In the genomic region with DNA sequence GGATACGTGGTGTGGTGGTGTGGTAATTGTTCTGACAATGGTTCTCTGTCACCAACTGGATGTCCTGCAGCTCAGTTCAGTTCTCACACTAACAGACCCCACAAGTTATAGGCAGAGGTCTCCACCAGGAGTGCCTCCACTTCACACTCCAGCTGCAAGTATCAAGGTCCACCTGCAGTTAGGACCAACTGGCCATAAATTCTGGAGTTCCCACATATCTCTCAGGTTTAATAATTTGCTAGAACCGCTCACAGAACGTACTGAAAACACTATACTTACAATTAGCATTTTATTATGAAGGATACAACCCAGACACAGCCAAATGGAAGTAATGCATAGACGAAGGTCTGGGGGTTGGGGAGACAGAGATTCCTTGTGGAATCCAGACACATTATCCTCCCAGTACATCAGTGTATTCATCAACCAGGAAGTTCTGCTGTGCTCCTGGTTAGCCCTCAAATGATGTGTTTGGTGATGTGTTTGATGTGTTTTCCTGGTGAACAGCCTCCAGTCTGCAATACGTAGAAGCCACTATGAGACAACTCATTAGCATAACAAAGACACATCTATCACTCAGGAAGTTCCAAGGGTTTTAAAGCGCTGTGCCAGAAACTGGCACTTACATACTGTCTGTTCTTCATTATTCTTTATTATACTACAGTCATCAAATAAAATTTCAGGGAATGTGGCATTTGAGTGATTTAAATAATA, we compare ENCODE assay signal across 14 cellular contexts. TPM values are rescaled to one million over a fixed set of nuclear protein-coding genes. Genes with fewer than 3 reads are reported as not detected.
DNase-seq lines count a peak whose midpoint lies in the region; ATAC-seq, FAIRE-seq and TF ChIP-seq lines count a peak whose summit lies in the region.
"Had no signal": no experiment of that assay in that cellular context is flagged by ENCODE, and none has a peak within 500 bp of the region (broad histone marks: within the 10 kb centered on the region; RNA-seq: fewer than 3 reads in every experiment).

No MANE protein-coding gene starts in this region.

- ATAC-seq in DND-41 (ENCODE audit: insufficient read depth, low read depth) (peak; percentile 99), GM19467 (IDR thresholded peaks at IDR 0.05; ENCODE audit: unreplicated experiment) (no peak)

- no CpG with 5 or more reads among the region's 6 CpGs for WGBS in mesodermal cell (ENCODE audit: insufficient coverage in 2 of 2), 2 experiments

- H3K4me1 ChIP-seq in DND-41 (ENCODE audit: insufficient read depth, low read length) (peaks cover 11% of the 10 kb centered on the region; the same call in 1 of the 2 replicates), astrocyte (ENCODE audit: insufficient read depth, low read length) (peaks cover 13% of the 10 kb centered on the region), mesodermal cell (ENCODE audit: control insufficient read depth, insufficient read depth, low read length, poor library complexity, severe bottlenecking) (peaks cover 34% of the 10 kb centered on the region)

- H3K36me3 ChIP-seq in DND-41 (ENCODE audit: insufficient read depth, low read length) (peaks cover 17% of the 10 kb centered on the region), astrocyte (ENCODE audit: insufficient read depth, low read length) (no peaks in the 10 kb centered on the region), mesodermal cell (ENCODE audit: control insufficient read depth, insufficient read depth, low read length) (peaks cover 4% of the 10 kb centered on the region)

- H3K79me2 ChIP-seq in DND-41 (ENCODE audit: insufficient read depth, low read length) (no peaks in the 10 kb centered on the region; the same call in 1 of the 2 replicates), astrocyte (ENCODE audit: insufficient read depth, low read length) (no peaks in the 10 kb centered on the region)

- no peaks in the 10 kb centered on the region for H3K36me3 Mint-ChIP-seq in astrocyte (ENCODE audit: low read depth, unreplicated experiment)

- H3K4me1 Mint-ChIP-seq in astrocyte (ENCODE audit: low read depth, unreplicated experiment), result peaks cover 8% of the 10 kb centered on the region

- no peak overlapping the region; the same call in 1 of the 2 replicates for H3K27ac ChIP-seq in DND-41 (ENCODE audit: low read length)
- peak overlapping the region; percentile 43 for H3K27ac ChIP-seq in astrocyte (ENCODE audit: low read depth, low read length)
- peak overlapping the region; percentile 71 for H3K27ac ChIP-seq in mesodermal cell (ENCODE audit: low read depth, low read length, severe bottlenecking)
- H3K27ac ChIP-seq: dorsolateral prefrontal cortex had no signal

- peak; percentile 98 for FAIRE-seq in astrocyte (lab: Jason Lieb, UNC)

- peak overlapping the region; percentile 62 for H3K27ac Mint-ChIP-seq in astrocyte (ENCODE audit: unreplicated experiment)
- H3K27ac Mint-ChIP-seq: activated naive CD4-positive, alpha-beta T cell treated with anti-CD3 and anti-CD28 coated beads, Interleukin-2, amount 50 U/mL, for 72 hours had no signal

- no peaks in the 10 kb centered on the region for H3K27me3 Mint-ChIP-seq in astrocyte (ENCODE audit: low read depth, unreplicated experiment)

- no peak overlapping the region for H2AFZ ChIP-seq in DND-41 (ENCODE audit: low read depth, low read length)
- peak overlapping the region; percentile 18 for H2AFZ ChIP-seq in astrocyte (ENCODE audit: low read depth, low read length)

- H3K9me3 ChIP-seq in DND-41 (ENCODE audit: insufficient read depth, low read length, severe bottlenecking) (peaks cover 3% of the 10 kb centered on the region), astrocyte (ENCODE audit: insufficient read depth, low read depth, low read length) (no peaks in the 10 kb centered on the region), mesodermal cell (ENCODE audit: control insufficient read depth, low read length) (peaks cover 3% of the 10 kb centered on the region)

- no peak for TF ChIP-seq CTCF in DND-41 (IDR thresholded peaks at IDR 0.05; ENCODE audit: borderline replicate concordance, extremely low read depth, low read length, poor library complexity, severe bottlenecking)
- no peak for TF ChIP-seq CTCF in astrocyte (IDR thresholded peaks at IDR 0.05; ENCODE audit: insufficient read depth, low read depth, low read length)

- H3K27me3 ChIP-seq in DND-41 (ENCODE audit: insufficient read depth, low read length, poor library complexity) (no peaks in the 10 kb centered on the region), astrocyte (ENCODE audit: insufficient read depth, low read length) (no peaks in the 10 kb centered on the region)
- H3K27me3 ChIP-seq: dorsolateral prefrontal cortex had no signal

- H3K4me2 ChIP-seq in DND-41 (ENCODE audit: insufficient read depth, low read length), result no peak overlapping the region
- H3K4me2 ChIP-seq in astrocyte (ENCODE audit: low read length), result peak overlapping the region; percentile 67

- H3K4me3 ChIP-seq in DND-41 (ENCODE audit: low read depth in 1 of 2, low read length in 2 of 2) (no peak overlapping the region), astrocyte (ENCODE audit: insufficient read depth, low read depth, low read length) (no peak overlapping the region), mesodermal cell (ENCODE audit: extremely low read depth, insufficient read depth, low read length, poor library complexity, severe bottlenecking) (no peak overlapping the region)
- H3K4me3 ChIP-seq: dorsolateral prefrontal cortex had no signal

- H3K9me3 Mint-ChIP-seq in astrocyte (ENCODE audit: unreplicated experiment), result no peaks in the 10 kb centered on the region

- DNase-seq in DND-41 (peak; percentile 33), M059J (ENCODE audit: low read depth) (peak; percentile 39), astrocyte (ENCODE audit: low read depth) (peak; percentile 92), cortex of kidney (lab: John Stamatoyannopoulos, UW) (no peak), HPDE6-E6E7 (ENCODE audit: extremely low spot score) (no peak)
- DNase-seq: activated CD4-positive, alpha-beta T cell treated with anti-CD3 and anti-CD28 coated beads, Interleukin-2, amount 50 U/mL, for 4 hours; dorsolateral prefrontal cortex; hypothalamus; NCI-H2171; Right ventricle myocardium superior had no signal

- no peak overlapping the region for H3K4me3 Mint-ChIP-seq in astrocyte (ENCODE audit: unreplicated experiment)

- H3K9ac ChIP-seq in DND-41 (ENCODE audit: low read depth, low read length) (no peak overlapping the region), astrocyte (ENCODE audit: low read length) (no peak overlapping the region)

- no peaks in the 10 kb centered on the region for H4K20me1 ChIP-seq in DND-41 (ENCODE audit: insufficient read depth, low read length)
- H4K20me1 ChIP-seq in astrocyte (ENCODE audit: insufficient read depth, low read length), result no peaks in the 10 kb centered on the region

RNA-seq across cellular contexts. Expression of a gene that starts 25.4 kb away (rescaled TPM):
- total RNA-seq in M059J (2014; rRNA removed; shearing (Covaris generic)), result not detected in 2 replicates
- not detected in 2 replicates for total RNA-seq in astrocyte
- polyA plus RNA-seq in mesodermal cell (2013, experiment 1 of 2), result 1.6 TPM
- 1.5 TPM for polyA plus RNA-seq in mesodermal cell (2013, experiment 2 of 2)
- total RNA-seq: activated naive CD4-positive, alpha-beta T cell treated with anti-CD3 and anti-CD28 coated beads, Interleukin-2, amount 50 U/mL, for 72 hours had no signal

RNA-seq across cellular contexts. Expression of a gene that starts 45.3 kb away (rescaled TPM):
- total RNA-seq in M059J (2014; rRNA removed; shearing (Covaris generic)), result not detected in 2 replicates
- not detected in 2 replicates for total RNA-seq in astrocyte
- not detected for polyA plus RNA-seq in mesodermal cell (2013, experiment 1 of 2)
- not detected for polyA plus RNA-seq in mesodermal cell (2013, experiment 2 of 2)
- total RNA-seq: activated naive CD4-positive, alpha-beta T cell treated with anti-CD3 and anti-CD28 coated beads, Interleukin-2, amount 50 U/mL, for 72 hours; mononuclear cell had no signal

RNA-seq across cellular contexts. Expression of a gene that starts 53.2 kb away (rescaled TPM):
- 3.8 and 23.1 TPM in 2 replicates for total RNA-seq in M059J (2014; rRNA removed; shearing (Covaris generic))
- 1.9 and 2.0 TPM in 2 replicates for total RNA-seq in astrocyte
- polyA plus RNA-seq in mesodermal cell (2013, experiment 1 of 2), result 11.4 TPM
- 14.7 TPM for polyA plus RNA-seq in mesodermal cell (2013, experiment 2 of 2)

RNA-seq across cellular contexts. Expression of a gene that starts 53.8 kb away (rescaled TPM):
- total RNA-seq in M059J (2014; rRNA removed; shearing (Covaris generic)), result 18.5 and 26.1 TPM in 2 replicates
- 29.9 and 33.1 TPM in 2 replicates for total RNA-seq in astrocyte
- 18.8 TPM for polyA plus RNA-seq in mesodermal cell (2013, experiment 1 of 2)
- polyA plus RNA-seq in mesodermal cell (2013, experiment 2 of 2), result 23.0 TPM

Comparison
In these comparisons a context has a peak if more than half of its experiments do, and no peak if none do; other contexts are left out.
1. DNase-seq: peak in DND-41 (single experiment), M059J (single experiment) and astrocyte (single experiment); none in cortex of kidney (single experiment) and HPDE6-E6E7 (single experiment).